8 cellular contexts compared by ENCODE assay signal in genomic region chr4:154559141-154559841, GRCh38. TPM values are rescaled to one million over a fixed set of nuclear protein-coding genes. Genes with fewer than 3 reads are reported as not detected.
DNase-seq lines count a peak whose midpoint lies in the region; ATAC-seq and TF ChIP-seq lines count a peak whose summit lies in the region.

No MANE protein-coding gene starts in this region.

- no peak overlapping the region for H3K27ac ChIP-seq in dorsolateral prefrontal cortex

- DNase-seq in D341Med (ENCODE audit: low spot score) (peak; percentile 47), NCI-H226 (peak; percentile 19), dorsolateral prefrontal cortex (no peak), neural crest cell (ENCODE audit: low read depth, low spot score) (no peak), NCI-H345 (lab: John Stamatoyannopoulos, UW) (no peak), GM19240 (ENCODE audit: insufficient read length, low spot score) (no peak)

- H3K36me3 Mint-ChIP-seq in neural crest cell (ENCODE audit: low read depth): no peaks in the 10 kb centered on the region

- ATAC-seq in GM18858 (IDR thresholded peaks at IDR 0.05; ENCODE audit: unreplicated experiment) (peak; percentile 74), HG02973 (IDR thresholded peaks at IDR 0.05; ENCODE audit: unreplicated experiment) (peak; percentile 79)

- H3K27me3 ChIP-seq in dorsolateral prefrontal cortex: no peaks in the 10 kb centered on the region

- H3K27me3 Mint-ChIP-seq in neural crest cell (ENCODE audit: low read depth): peaks cover 14% of the 10 kb centered on the region

- TF ChIP-seq CTCF in dorsolateral prefrontal cortex (IDR thresholded peaks at IDR 0.05 in 54 of 56, conservative IDR thresholded peaks at IDR 0.05 in 2 of 56; ENCODE audit: low read depth in 1 of 56, partially characterized antibody in 56 of 56): peak; percentile 20 to 78 (median 57)
- TF ChIP-seq CTCF in neural crest cell (conservative IDR thresholded peaks at IDR 0.05): peak; percentile 77

- no peaks in the 10 kb centered on the region for H3K9me3 Mint-ChIP-seq in neural crest cell

- intact Hi-C loops in dorsolateral prefrontal cortex (cut with DNase I): loop anchor here in 1 of 2 donors (2.0 to 10.0 kb wide), 2 partner anchors 60 to 366 kb away; no protein-coding TSS in a partner anchor

- H3K27ac Mint-ChIP-seq in neural crest cell (ENCODE audit: unreplicated experiment): no peak overlapping the region

- H3K4me3 Mint-ChIP-seq in neural crest cell: no peak overlapping the region

- no peak overlapping the region for H3K4me3 ChIP-seq in dorsolateral prefrontal cortex

- H3K4me1 Mint-ChIP-seq in neural crest cell: no peaks in the 10 kb centered on the region

RNA-seq across cellular contexts. Expression of gene FGB, which starts 3.5 kb away (rescaled TPM):
- total RNA-seq in dorsolateral prefrontal cortex (not detected), neural crest cell (not detected in 2 replicates)

RNA-seq across cellular contexts. Expression of gene PLRG1, which starts 9.1 kb away (rescaled TPM):
- total RNA-seq in dorsolateral prefrontal cortex: 10 to 100 TPM; 42.2 to 96.5 (median 73.6) TPM
- total RNA-seq in neural crest cell: 93.3 and 103 TPM in 2 replicates

RNA-seq across cellular contexts. Expression of gene FGA, which starts 31.3 kb away (rescaled TPM):
- total RNA-seq in dorsolateral prefrontal cortex (under 1 TPM in 3 of 120 experiments, not detected in 117; 0.24 to 0.30 (median 0.30) TPM), neural crest cell (not detected in 2 replicates)

RNA-seq across cellular contexts. Expression of gene FGG, which starts 53.2 kb away (rescaled TPM):
- total RNA-seq in dorsolateral prefrontal cortex (under 1 TPM in 2 of 120 experiments, not detected in 118; 0.34 to 0.65 TPM), neural crest cell (not detected in 2 replicates)

Comparison
In these comparisons a context has a peak if more than half of its experiments do, and no peak if none do; other contexts are left out.
1. DNase-seq: peak in D341Med (single experiment) and NCI-H226 (single experiment); none in dorsolateral prefrontal cortex (0 of 10), neural crest cell (single experiment), NCI-H345 (single experiment) and GM19240 (single experiment).